Comparison of ENCODE assay signal across 19 cellular contexts in the genomic region with DNA sequence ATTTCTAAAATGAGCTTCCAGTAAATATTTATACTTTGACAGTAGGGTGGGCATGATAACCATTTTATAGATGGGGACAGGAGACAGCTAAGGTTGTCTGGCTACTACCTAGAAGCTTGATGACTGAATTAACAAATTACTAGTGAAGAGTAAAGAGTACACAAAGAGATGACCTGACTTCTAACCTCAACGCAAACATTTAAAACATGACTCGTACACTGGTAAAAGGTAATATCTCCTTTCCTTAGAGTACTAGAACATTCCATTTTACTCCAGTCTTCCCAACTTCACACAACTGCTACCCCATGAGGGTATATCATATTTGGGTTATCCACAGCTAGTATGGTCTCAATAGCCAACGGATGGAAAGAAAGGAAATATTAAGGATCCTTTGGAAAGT.
"Had no signal": no experiment of that assay in that cellular context is flagged by ENCODE, and none has a peak within 500 bp of the region (broad histone marks: within the 10 kb centered on the region; RNA-seq: fewer than 3 reads in every experiment).

No MANE protein-coding gene starts in this region.

- ATAC-seq: activated CD8-positive, alpha-beta T cell treated with anti-CD3 and anti-CD28 coated beads for 36 hours; activated T-helper 17 cell treated with anti-CD3 and anti-CD28 coated beads, Interleukin-2, amount 50 U/mL, for 72 hours; left lung; stimulated activated naive CD8-positive, alpha-beta T cell treated with anti-CD3 and anti-CD28 coated beads, Interleukin-15, amount 100 ng/mL, for 72 hours had no signal

- H3K36me3 ChIP-seq: left lung had no signal

- FAIRE-seq: frontal cortex, kidney had no signal

- H3K27me3 ChIP-seq: left lung had no signal

- H3K4me3 ChIP-seq: left lung had no signal

- DNase-seq: activated CD4-positive, alpha-beta T cell treated with anti-CD3 and anti-CD28 coated beads, Interleukin-2, amount 10 ng/mL, durations not matched to agents 24 days and 14 days; activated CD4-positive, CD25-positive, alpha-beta regulatory T cell; activated CD8-positive, alpha-beta T cell treated with anti-CD3 and anti-CD28 coated beads for 36 hours; activated naive CD4-positive, alpha-beta T cell; activated naive CD8-positive, alpha-beta T cell treated with anti-CD3 and anti-CD28 coated beads for 36 hours; activated T-cell treated with anti-CD3 and anti-CD28 coated beads, Interleukin-2, amount 50 U/mL, for 1 hour; amygdala; caudate nucleus; head of caudate nucleus; kidney; left lung; retina; stimulated activated CD4-positive, alpha-beta T cell treated with anti-CD3 and anti-CD28 coated beads, Interleukin-15, amount 100 ng/mL, for 24 hours; stimulated activated CD4-positive, alpha-beta T cell treated with anti-CD3 and anti-CD28 coated beads, Interleukin-2, amount 100 ng/mL, for 48 hours; stimulated activated naive CD8-positive, alpha-beta T cell treated with anti-CD3 and anti-CD28 coated beads, Interleukin-15, amount 100 ng/mL, for 72 hours; T1000; trophoblast cell had no signal
